ENCODE assay signal across 8 cellular contexts in genomic region chr7:12322287-12322902, GRCh38.
DNase-seq lines count a peak whose midpoint lies in the region; ATAC-seq and TF ChIP-seq lines count a peak whose summit lies in the region.

No MANE protein-coding gene starts in this region.

- no peaks in the 10 kb centered on the region for H3K9me3 ChIP-seq in lower lobe of right lung

- peaks cover 14% of the 10 kb centered on the region for H3K4me1 Mint-ChIP-seq in brain

- no peaks in the 10 kb centered on the region for H3K27me3 Mint-ChIP-seq in brain

- DNase-seq in NCI-H2171 treated with DMSO at 0.1 percent for 48 hours (lab: John Stamatoyannopoulos, UW) (peak; percentile 14), NCI-H2171 (lab: John Stamatoyannopoulos, UW) (no peak), LHCN-M2 (ENCODE audit: low read depth) (peak; percentile 23), lower lobe of right lung (no peak), NCI-H1092 treated with DMSO at 0.1 percent for 48 hours (lab: John Stamatoyannopoulos, UW) (no peak)

- ATAC-seq in lower lobe of right lung (peak in 1 of 2 donors; percentile 36), HG03442 (IDR thresholded peaks at IDR 0.05; ENCODE audit: unreplicated experiment) (no peak), GM18517 (IDR thresholded peaks at IDR 0.05; ENCODE audit: unreplicated experiment) (no peak)

- TF ChIP-seq CTCF in brain (conservative IDR thresholded peaks at IDR 0.05) (peak; percentile 94 to 95), lower lobe of right lung (IDR thresholded peaks at IDR 0.05) (peak; percentile 63)

- H3K27ac Mint-ChIP-seq in brain: no peak overlapping the region

- no peaks in the 10 kb centered on the region for H3K9me3 Mint-ChIP-seq in brain

- intact Hi-C loops in lower lobe of right lung (cut with DNase I): no loop called here

- no peaks in the 10 kb centered on the region for H3K4me1 ChIP-seq in lower lobe of right lung

- no peaks in the 10 kb centered on the region for H3K27me3 ChIP-seq in lower lobe of right lung (ENCODE audit: low read depth)

- no peak overlapping the region for H3K4me3 Mint-ChIP-seq in brain

- H3K4me3 ChIP-seq in lower lobe of right lung: no peak overlapping the region

- no peak overlapping the region for H3K27ac ChIP-seq in lower lobe of right lung

- no peaks in the 10 kb centered on the region for H3K36me3 ChIP-seq in lower lobe of right lung

- no peaks in the 10 kb centered on the region for H3K36me3 Mint-ChIP-seq in brain

Comparison
In these comparisons a context has a peak if more than half of its experiments do, and no peak if none do; other contexts are left out.
1. DNase-seq: peak in NCI-H2171 treated with DMSO at 0.1 percent for 48 hours (single experiment) and LHCN-M2 (single experiment); none in NCI-H2171 (single experiment), lower lobe of right lung (single experiment) and NCI-H1092 treated with DMSO at 0.1 percent for 48 hours (single experiment).